In the genomic region with DNA sequence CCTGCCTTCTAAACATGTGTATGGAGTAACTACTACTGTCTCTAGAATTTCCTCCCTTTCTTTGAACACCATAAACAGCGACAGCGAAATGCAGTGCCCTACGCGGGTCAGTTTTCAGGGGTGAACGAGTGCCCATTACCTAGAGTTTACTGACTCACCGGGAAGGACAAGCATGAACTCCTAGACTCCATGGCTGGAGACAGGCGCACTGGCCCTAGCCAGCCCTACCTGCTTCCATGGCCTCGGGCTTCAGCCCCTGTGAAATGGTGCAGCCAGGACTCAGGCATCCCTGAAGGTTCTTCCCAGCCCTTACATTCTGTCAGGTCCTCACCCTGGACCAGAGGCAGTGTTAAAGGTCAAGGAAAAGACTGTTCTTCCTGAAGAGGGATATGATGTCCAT, we compare ENCODE assay signal across 15 cellular contexts. TPM values are rescaled to one million over a fixed set of nuclear protein-coding genes. Genes with fewer than 3 reads are reported as not detected.
DNase-seq lines count a peak whose midpoint lies in the region; ATAC-seq and TF ChIP-seq lines count a peak whose summit lies in the region.
"Had no signal": no experiment of that assay in that cellular context is flagged by ENCODE, and none has a peak within 500 bp of the region (broad histone marks: within the 10 kb centered on the region; RNA-seq: fewer than 3 reads in every experiment).

No MANE protein-coding gene starts in this region.

- no peak overlapping the region for H3K4me3 Mint-ChIP-seq in activated CD8-positive, alpha-beta memory T cell treated with anti-CD3 and anti-CD28 coated beads, Interleukin-2, amount 10 ng/mL, durations not matched to agents 7 days and 5 days
- H3K4me3 Mint-ChIP-seq: activated naive CD8-positive, alpha-beta T cell treated with anti-CD3 and anti-CD28 coated beads, Interleukin-2, amount 10 ng/mL, durations not matched to agents 7 days and 5 days had no signal

- H3K27me3 ChIP-seq in hepatocyte (no peaks in the 10 kb centered on the region), stomach smooth muscle (ENCODE audit: control insufficient read depth in 1 of 2, insufficient read depth in 2 of 2, low read length in 2 of 2) (no peaks in the 10 kb centered on the region)
- H3K27me3 ChIP-seq: SJSA1 had no signal

- H3K4me1 ChIP-seq in hepatocyte (ENCODE audit: insufficient read depth) (peaks cover 50% of the 10 kb centered on the region), stomach smooth muscle (ENCODE audit: control insufficient read depth, insufficient read depth, low read length) (peaks cover 72% of the 10 kb centered on the region)

- H3K4me1 Mint-ChIP-seq in activated CD8-positive, alpha-beta memory T cell treated with anti-CD3 and anti-CD28 coated beads, Interleukin-2, amount 10 ng/mL, durations not matched to agents 7 days and 5 days: peaks cover 64% of the 10 kb centered on the region

- H3K4me2 ChIP-seq in hepatocyte: no peak overlapping the region
- H3K4me2 ChIP-seq: A549 had no signal

- H3K27ac Mint-ChIP-seq in activated CD8-positive, alpha-beta memory T cell treated with anti-CD3 and anti-CD28 coated beads, Interleukin-2, amount 10 ng/mL, durations not matched to agents 7 days and 5 days: peak overlapping the region; percentile 9

- ATAC-seq in activated CD8-positive, alpha-beta memory T cell treated with anti-CD3 and anti-CD28 coated beads, Interleukin-2, amount 10 ng/mL, durations not matched to agents 7 days and 5 days: no peak
- ATAC-seq: sciatic nerve had no signal

- H3K27ac ChIP-seq in VCaP (peak overlapping the region; percentile 71), hepatocyte (peak overlapping the region; percentile 76), stomach smooth muscle (ENCODE audit: low read length) (peak overlapping the region; percentile 46)
- H3K27ac ChIP-seq: A549, SJSA1 had no signal

- H3K36me3 ChIP-seq in hepatocyte (replicated peaks; ENCODE audit: insufficient read depth, low read depth) (no peaks in the 10 kb centered on the region), stomach smooth muscle (ENCODE audit: control insufficient read depth in 2 of 2, insufficient read depth in 2 of 2, low read length in 2 of 2) (peaks cover 15 to 16% of the 10 kb centered on the region in 2 donors)

- H3K9me3 ChIP-seq in hepatocyte (ENCODE audit: low read depth): no peaks in the 10 kb centered on the region
- H3K9me3 ChIP-seq in stomach smooth muscle (ENCODE audit: control insufficient read depth in 2 of 2, low read length in 2 of 2): no peaks in the 10 kb centered on the region
- H3K9me3 ChIP-seq: A549, SJSA1 had no signal

- H3K27me3 Mint-ChIP-seq in activated CD8-positive, alpha-beta memory T cell treated with anti-CD3 and anti-CD28 coated beads, Interleukin-2, amount 10 ng/mL, durations not matched to agents 7 days and 5 days: no peaks in the 10 kb centered on the region
- H3K27me3 Mint-ChIP-seq: activated naive CD8-positive, alpha-beta T cell treated with anti-CD3 and anti-CD28 coated beads, Interleukin-2, amount 10 ng/mL, durations not matched to agents 7 days and 5 days; naive B cell had no signal

- CTCF ChIA-PET in activated CD8-positive, alpha-beta memory T cell treated with anti-CD3 and anti-CD28 coated beads, Interleukin-2, amount 10 ng/mL, durations not matched to agents 7 days and 5 days (lab: Charles Lee): interaction anchor here (0.9 to 2.8 kb wide), 3 partner anchors 9 to 165 kb away, joined by 3 to 14 read pairs (median 3); partner anchors contain the start of gene RANBP3

- peaks cover 79% of the 10 kb centered on the region for H4K20me1 ChIP-seq in hepatocyte (ENCODE audit: insufficient read depth, poor library complexity, severe bottlenecking)

- H2AFZ ChIP-seq in hepatocyte: no peak overlapping the region

- no peaks in the 10 kb centered on the region for H3K9me3 Mint-ChIP-seq in activated CD8-positive, alpha-beta memory T cell treated with anti-CD3 and anti-CD28 coated beads, Interleukin-2, amount 10 ng/mL, durations not matched to agents 7 days and 5 days (ENCODE audit: low read depth)
- H3K9me3 Mint-ChIP-seq: activated naive CD8-positive, alpha-beta T cell treated with anti-CD3 and anti-CD28 coated beads, Interleukin-2, amount 10 ng/mL, durations not matched to agents 7 days and 5 days; naive B cell had no signal

- TF ChIP-seq CTCF in VCaP (conservative IDR thresholded peaks at IDR 0.05): no peak
- TF ChIP-seq CTCF in hepatocyte (IDR thresholded peaks at IDR 0.05; ENCODE audit: poor library complexity): no peak

- H3K79me2 ChIP-seq in hepatocyte: peaks cover 98% of the 10 kb centered on the region

- H3K9me2 ChIP-seq in hepatocyte (replicated peaks; ENCODE audit: insufficient read depth): no peaks in the 10 kb centered on the region

- no peak for DNase-seq in activated CD8-positive, alpha-beta memory T cell treated with anti-CD3 and anti-CD28 coated beads, Interleukin-2, amount 10 ng/mL, durations not matched to agents 7 days and 5 days
- no peak for DNase-seq in activated CD8-positive, alpha-beta memory T cell treated with anti-CD3 and anti-CD28 coated beads for 24 hours
- DNase-seq in hepatocyte (ENCODE audit: low spot score): no peak
- no peak for DNase-seq in DMS153 (lab: John Stamatoyannopoulos, UW)
- no peak for DNase-seq in SW480 (ENCODE audit: low spot score)
- DNase-seq in NCI-H526 treated with DMSO at 0.1 percent for 48 hours (lab: John Stamatoyannopoulos, UW): no peak
- DNase-seq: activated naive CD8-positive, alpha-beta T cell treated with anti-CD3 and anti-CD28 coated beads, Interleukin-2, amount 10 ng/mL, durations not matched to agents 7 days and 5 days; left ventricle myocardium superior; naive B cell; stimulated activated CD4-positive, alpha-beta T cell treated with anti-CD3 and anti-CD28 coated beads, Interleukin-4, amount 100 ng/mL, for 4 hours had no signal

- peaks cover 12% of the 10 kb centered on the region for H3K36me3 Mint-ChIP-seq in activated CD8-positive, alpha-beta memory T cell treated with anti-CD3 and anti-CD28 coated beads, Interleukin-2, amount 10 ng/mL, durations not matched to agents 7 days and 5 days
- H3K36me3 Mint-ChIP-seq: naive B cell had no signal

- H3K9ac ChIP-seq in stomach smooth muscle (ENCODE audit: low read length in 2 of 2): peak overlapping the region in 1 of 2 donors; percentile 16

- H3K4me3 ChIP-seq in hepatocyte (no peak overlapping the region), stomach smooth muscle (ENCODE audit: low read length in 2 of 2) (no peak overlapping the region)
- H3K4me3 ChIP-seq: A549, SJSA1 had no signal

- WGBS in hepatocyte (ENCODE audit: low lambda C conversion rate, missing lambda C conversion rate): 94% methylated on average over 8 of the region's 8 CpGs

RNA-seq across cellular contexts. Expression of gene RANBP3, which starts 8.5 kb away (rescaled TPM):
- 100 to 1,000 TPM in 1 of 2 experiments, 10 to 100 TPM in 1; 97.8 to 108 TPM for total RNA-seq in activated CD8-positive, alpha-beta memory T cell treated with anti-CD3 and anti-CD28 coated beads, Interleukin-2, amount 10 ng/mL, durations not matched to agents 7 days and 5 days
- total RNA-seq in hepatocyte: 51.0 and 78.1 TPM in 2 replicates
- polyA plus RNA-seq in hepatocyte: 10.4 and 16.4 TPM in 2 replicates

RNA-seq across cellular contexts. Expression of gene CAPS, which starts 55.4 kb away (rescaled TPM):
- 10 to 100 TPM in 1 of 2 experiments, 1 to 10 TPM in 1; 7.3 to 11.7 TPM for total RNA-seq in activated CD8-positive, alpha-beta memory T cell treated with anti-CD3 and anti-CD28 coated beads, Interleukin-2, amount 10 ng/mL, durations not matched to agents 7 days and 5 days
- 7.5 and 15.5 TPM in 2 replicates for total RNA-seq in hepatocyte
- 17.8 and 23.1 TPM in 2 replicates for polyA plus RNA-seq in hepatocyte
